ENCODE assay signal across 1 cellular context in genomic region chr19:6372594-6373095, GRCh38.
A peak's percentile ranks its signal among the peaks of the same experiment; 100 is the strongest.
TF ChIP-seq lines count a peak whose summit lies in the region.

A gene with protein sequence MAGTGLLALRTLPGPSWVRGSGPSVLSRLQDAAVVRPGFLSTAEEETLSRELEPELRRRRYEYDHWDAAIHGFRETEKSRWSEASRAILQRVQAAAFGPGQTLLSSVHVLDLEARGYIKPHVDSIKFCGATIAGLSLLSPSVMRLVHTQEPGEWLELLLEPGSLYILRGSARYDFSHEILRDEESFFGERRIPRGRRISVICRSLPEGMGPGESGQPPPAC (plus strand): TSS chr19:6372794. CDS start chr19:6372821, 27 bp downstream.

TF ChIP-seq in K562, 482 proteins besides CTCF, POLR2A, EP300 and RAD21 (continued from another document and continues in another):
- TF ChIP-seq PREB (CRISPR knock-in tag; IDR thresholded peaks at IDR 0.05) (no peak), NEUROD1 (IDR thresholded peaks at IDR 0.05; ENCODE audit: borderline replicate concordance, low read depth, low read length, partially characterized antibody) (peak; percentile 100), TRIM24 (IDR thresholded peaks at IDR 0.05) (no peak), ZNF778 (CRISPR knock-in tag; IDR thresholded peaks at IDR 0.05) (no peak), HNRNPLL (IDR thresholded peaks at IDR 0.05; ENCODE audit: low read depth, low read length, poor library complexity, severe bottlenecking) (peak; percentile 88), BHLHE40 (IDR thresholded peaks at IDR 0.05; ENCODE audit: low read length) (peak; percentile 51), NR1H2 (CRISPR knock-in tag; IDR thresholded peaks at IDR 0.05) (no peak), ATF1 (CRISPR knock-in tag; IDR thresholded peaks at IDR 0.05) (no peak), ATF1 (tag; IDR thresholded peaks at IDR 0.05) (peak; percentile 89), RNF2 (IDR thresholded peaks at IDR 0.05) (no peak), ZNF707 (CRISPR knock-in tag; conservative IDR thresholded peaks at IDR 0.05) (no peak), PTRF (tag; IDR thresholded peaks at IDR 0.05) (no peak), MTF1 (CRISPR knock-in tag; IDR thresholded peaks at IDR 0.05; ENCODE audit: borderline replicate concordance) (no peak), MYNN (IDR thresholded peaks at IDR 0.05) (no peak), MYNN (CRISPR knock-in tag; IDR thresholded peaks at IDR 0.05) (no peak), SIX5 (IDR thresholded peaks at IDR 0.05; ENCODE audit: borderline replicate concordance in 1 of 2, insufficient read depth in 1 of 2, low read depth in 1 of 2, low read length in 2 of 2) (no peak), EWSR1 (IDR thresholded peaks at IDR 0.05; ENCODE audit: borderline replicate concordance, low read depth, partially characterized antibody) (no peak), POLR2AphosphoS2 (IDR thresholded peaks at IDR 0.05; ENCODE audit: low read length) (no peak), NKRF (IDR thresholded peaks at IDR 0.05; ENCODE audit: borderline replicate concordance) (peak; percentile 67), FOXA1 (IDR thresholded peaks at IDR 0.05; ENCODE audit: borderline replicate concordance) (no peak), STAG1 (CRISPR knock-in tag; IDR thresholded peaks at IDR 0.05; ENCODE audit: borderline replicate concordance) (no peak), HMGXB4 (CRISPR knock-in tag; IDR thresholded peaks at IDR 0.05) (peak; percentile 87), SMARCA5 (IDR thresholded peaks at IDR 0.05) (peak; percentile 78), IRF2 (CRISPR knock-in tag; IDR thresholded peaks at IDR 0.05) (no peak), CBX8 (IDR thresholded peaks at IDR 0.05; ENCODE audit: borderline replicate concordance, extremely low read depth, low read depth, low read length, poor library complexity, severe bottlenecking) (no peak), TGIF2 (CRISPR knock-in tag; IDR thresholded peaks at IDR 0.05) (no peak), HSF4 (CRISPR knock-in tag; IDR thresholded peaks at IDR 0.05; ENCODE audit: borderline replicate concordance) (no peak), ATF7 (IDR thresholded peaks at IDR 0.05) (peak; percentile 81; the same call in 1 of the 2 replicates), ZNF436 (CRISPR knock-in tag; IDR thresholded peaks at IDR 0.05) (no peak), ID3 (CRISPR knock-in tag; IDR thresholded peaks at IDR 0.05) (no peak), ID3 (tag; IDR thresholded peaks at IDR 0.05) (no peak), ETV6 (IDR thresholded peaks at IDR 0.05; ENCODE audit: borderline replicate concordance in 1 of 2, low read depth in 2 of 2, low read length in 1 of 2) (no peak), ETV6 (CRISPR knock-in tag; IDR thresholded peaks at IDR 0.05; ENCODE audit: borderline replicate concordance) (no peak), ZC3H8 (IDR thresholded peaks at IDR 0.05) (no peak), ZC3H4 (CRISPR knock-in tag; IDR thresholded peaks at IDR 0.05; ENCODE audit: borderline replicate concordance) (no peak), MAFK (IDR thresholded peaks at IDR 0.05; ENCODE audit: low read length) (no peak), ARNT (IDR thresholded peaks at IDR 0.05) (no peak), RBM14 (IDR thresholded peaks at IDR 0.05; ENCODE audit: borderline replicate concordance, insufficient read depth, low read depth, low read length) (no peak), ZNF212 (CRISPR knock-in tag; IDR thresholded peaks at IDR 0.05) (no peak), ZSCAN29 (IDR thresholded peaks at IDR 0.05) (no peak), TEAD2 (tag; IDR thresholded peaks at IDR 0.05) (no peak), KDM4B (IDR thresholded peaks at IDR 0.05; ENCODE audit: borderline replicate concordance in 2 of 2, low read depth in 1 of 2) (no peak), CAMTA2 (CRISPR knock-in tag; conservative IDR thresholded peaks at IDR 0.05) (no peak), GTF2A2 (tag; IDR thresholded peaks at IDR 0.05) (no peak), SRSF3 (IDR thresholded peaks at IDR 0.05; ENCODE audit: insufficient read depth, low read length) (no peak), SRF (CRISPR knock-in tag; IDR thresholded peaks at IDR 0.05) (peak in 1 of 2 experiments; percentile 61; a peak in 1 of 4 replicates), RHOXF2B (CRISPR knock-in tag; conservative IDR thresholded peaks at IDR 0.05) (0 out of 2 replicates have a peak, but pooled peaks have one; percentile 15), NFIX (CRISPR knock-in tag; IDR thresholded peaks at IDR 0.05; ENCODE audit: low read depth) (no peak), MEF2A (IDR thresholded peaks at IDR 0.05; ENCODE audit: control insufficient read depth, low read depth, low read length) (no peak), IRF1 (CRISPR knock-in tag; IDR thresholded peaks at IDR 0.05; ENCODE audit: borderline replicate concordance) (no peak)
- TF ChIP-seq, protein P1, sequence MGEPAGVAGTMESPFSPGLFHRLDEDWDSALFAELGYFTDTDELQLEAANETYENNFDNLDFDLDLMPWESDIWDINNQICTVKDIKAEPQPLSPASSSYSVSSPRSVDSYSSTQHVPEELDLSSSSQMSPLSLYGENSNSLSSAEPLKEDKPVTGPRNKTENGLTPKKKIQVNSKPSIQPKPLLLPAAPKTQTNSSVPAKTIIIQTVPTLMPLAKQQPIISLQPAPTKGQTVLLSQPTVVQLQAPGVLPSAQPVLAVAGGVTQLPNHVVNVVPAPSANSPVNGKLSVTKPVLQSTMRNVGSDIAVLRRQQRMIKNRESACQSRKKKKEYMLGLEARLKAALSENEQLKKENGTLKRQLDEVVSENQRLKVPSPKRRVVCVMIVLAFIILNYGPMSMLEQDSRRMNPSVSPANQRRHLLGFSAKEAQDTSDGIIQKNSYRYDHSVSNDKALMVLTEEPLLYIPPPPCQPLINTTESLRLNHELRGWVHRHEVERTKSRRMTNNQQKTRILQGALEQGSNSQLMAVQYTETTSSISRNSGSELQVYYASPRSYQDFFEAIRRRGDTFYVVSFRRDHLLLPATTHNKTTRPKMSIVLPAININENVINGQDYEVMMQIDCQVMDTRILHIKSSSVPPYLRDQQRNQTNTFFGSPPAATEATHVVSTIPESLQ (CRISPR knock-in tag; IDR thresholded peaks at IDR 0.05), result no peak; the same call in 1 of the 2 replicates
- TF ChIP-seq, protein P2, sequence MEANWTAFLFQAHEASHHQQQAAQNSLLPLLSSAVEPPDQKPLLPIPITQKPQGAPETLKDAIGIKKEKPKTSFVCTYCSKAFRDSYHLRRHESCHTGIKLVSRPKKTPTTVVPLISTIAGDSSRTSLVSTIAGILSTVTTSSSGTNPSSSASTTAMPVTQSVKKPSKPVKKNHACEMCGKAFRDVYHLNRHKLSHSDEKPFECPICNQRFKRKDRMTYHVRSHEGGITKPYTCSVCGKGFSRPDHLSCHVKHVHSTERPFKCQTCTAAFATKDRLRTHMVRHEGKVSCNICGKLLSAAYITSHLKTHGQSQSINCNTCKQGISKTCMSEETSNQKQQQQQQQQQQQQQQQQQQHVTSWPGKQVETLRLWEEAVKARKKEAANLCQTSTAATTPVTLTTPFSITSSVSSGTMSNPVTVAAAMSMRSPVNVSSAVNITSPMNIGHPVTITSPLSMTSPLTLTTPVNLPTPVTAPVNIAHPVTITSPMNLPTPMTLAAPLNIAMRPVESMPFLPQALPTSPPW (CRISPR knock-in tag; IDR thresholded peaks at IDR 0.05), result no peak
- TF ChIP-seq, protein P3, sequence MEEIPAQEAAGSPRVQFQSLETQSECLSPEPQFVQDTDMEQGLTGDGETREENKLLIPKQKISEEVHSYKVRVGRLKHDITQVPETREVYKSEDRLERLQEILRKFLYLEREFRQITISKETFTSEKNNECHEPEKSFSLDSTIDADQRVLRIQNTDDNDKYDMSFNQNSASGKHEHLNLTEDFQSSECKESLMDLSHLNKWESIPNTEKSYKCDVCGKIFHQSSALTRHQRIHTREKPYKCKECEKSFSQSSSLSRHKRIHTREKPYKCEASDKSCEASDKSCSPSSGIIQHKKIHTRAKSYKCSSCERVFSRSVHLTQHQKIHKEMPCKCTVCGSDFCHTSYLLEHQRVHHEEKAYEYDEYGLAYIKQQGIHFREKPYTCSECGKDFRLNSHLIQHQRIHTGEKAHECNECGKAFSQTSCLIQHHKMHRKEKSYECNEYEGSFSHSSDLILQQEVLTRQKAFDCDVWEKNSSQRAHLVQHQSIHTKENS (CRISPR knock-in tag; IDR thresholded peaks at IDR 0.05), result no peak
- TF ChIP-seq, protein P4, sequence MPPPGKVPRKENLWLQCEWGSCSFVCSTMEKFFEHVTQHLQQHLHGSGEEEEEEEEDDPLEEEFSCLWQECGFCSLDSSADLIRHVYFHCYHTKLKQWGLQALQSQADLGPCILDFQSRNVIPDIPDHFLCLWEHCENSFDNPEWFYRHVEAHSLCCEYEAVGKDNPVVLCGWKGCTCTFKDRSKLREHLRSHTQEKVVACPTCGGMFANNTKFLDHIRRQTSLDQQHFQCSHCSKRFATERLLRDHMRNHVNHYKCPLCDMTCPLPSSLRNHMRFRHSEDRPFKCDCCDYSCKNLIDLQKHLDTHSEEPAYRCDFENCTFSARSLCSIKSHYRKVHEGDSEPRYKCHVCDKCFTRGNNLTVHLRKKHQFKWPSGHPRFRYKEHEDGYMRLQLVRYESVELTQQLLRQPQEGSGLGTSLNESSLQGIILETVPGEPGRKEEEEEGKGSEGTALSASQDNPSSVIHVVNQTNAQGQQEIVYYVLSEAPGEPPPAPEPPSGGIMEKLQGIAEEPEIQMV (tag; conservative IDR thresholded peaks at IDR 0.05; ENCODE audit: low read depth), result peak; percentile 67
- TF ChIP-seq, protein P5, sequence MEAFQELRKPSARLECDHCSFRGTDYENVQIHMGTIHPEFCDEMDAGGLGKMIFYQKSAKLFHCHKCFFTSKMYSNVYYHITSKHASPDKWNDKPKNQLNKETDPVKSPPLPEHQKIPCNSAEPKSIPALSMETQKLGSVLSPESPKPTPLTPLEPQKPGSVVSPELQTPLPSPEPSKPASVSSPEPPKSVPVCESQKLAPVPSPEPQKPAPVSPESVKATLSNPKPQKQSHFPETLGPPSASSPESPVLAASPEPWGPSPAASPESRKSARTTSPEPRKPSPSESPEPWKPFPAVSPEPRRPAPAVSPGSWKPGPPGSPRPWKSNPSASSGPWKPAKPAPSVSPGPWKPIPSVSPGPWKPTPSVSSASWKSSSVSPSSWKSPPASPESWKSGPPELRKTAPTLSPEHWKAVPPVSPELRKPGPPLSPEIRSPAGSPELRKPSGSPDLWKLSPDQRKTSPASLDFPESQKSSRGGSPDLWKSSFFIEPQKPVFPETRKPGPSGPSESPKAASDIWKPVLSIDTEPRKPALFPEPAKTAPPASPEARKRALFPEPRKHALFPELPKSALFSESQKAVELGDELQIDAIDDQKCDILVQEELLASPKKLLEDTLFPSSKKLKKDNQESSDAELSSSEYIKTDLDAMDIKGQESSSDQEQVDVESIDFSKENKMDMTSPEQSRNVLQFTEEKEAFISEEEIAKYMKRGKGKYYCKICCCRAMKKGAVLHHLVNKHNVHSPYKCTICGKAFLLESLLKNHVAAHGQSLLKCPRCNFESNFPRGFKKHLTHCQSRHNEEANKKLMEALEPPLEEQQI (IDR thresholded peaks at IDR 0.05), result no peak
